Comparison of ENCODE assay signal across 19 cellular contexts in genomic region chr12:132462778-132463177, GRCh38. TPM values are rescaled to one million over a fixed set of nuclear protein-coding genes. Genes with fewer than 3 reads are reported as not detected.
DNase-seq lines count a peak whose midpoint lies in the region; ATAC-seq and TF ChIP-seq lines count a peak whose summit lies in the region.
"Had no signal": no experiment of that assay in that cellular context is flagged by ENCODE, and none has a peak within 500 bp of the region (broad histone marks: within the 10 kb centered on the region; RNA-seq: fewer than 3 reads in every experiment).

No MANE protein-coding gene starts in this region.

- H3K36me3 Mint-ChIP-seq in activated B cell treated with CpG ODN at 0.5 μM for 24 hours (ENCODE audit: low read depth): no peaks in the 10 kb centered on the region
- peaks cover 0 to under 1% of the 10 kb centered on the region in 2 donors for H3K36me3 Mint-ChIP-seq in naive B cell

- ATAC-seq in GM18502 (IDR thresholded peaks at IDR 0.05; ENCODE audit: poor library complexity, unreplicated experiment): peak; percentile 64
- peak; percentile 87 for ATAC-seq in activated B cell treated with CpG ODN at 0.5 μM for 24 hours (ENCODE audit: low read depth)
- ATAC-seq in naive B cell (ENCODE audit: low read depth in 2 of 2): peak; percentile 89 to 91
- ATAC-seq in GM21825 (IDR thresholded peaks at IDR 0.05; ENCODE audit: unreplicated experiment): no peak
- ATAC-seq: GM23338, HepG2, Panc1 had no signal

- H3K4me3 Mint-ChIP-seq in activated B cell treated with CpG ODN at 0.5 μM for 24 hours: peak overlapping the region; percentile 32
- H3K4me3 Mint-ChIP-seq in naive B cell: no peak overlapping the region
- H3K4me3 Mint-ChIP-seq: GM23338 had no signal

- no peak for TF ChIP-seq CTCF in activated B cell treated with CpG ODN at 0.5 μM for 24 hours (IDR thresholded peaks at IDR 0.05)

- H3K27me3 Mint-ChIP-seq in activated B cell treated with CpG ODN at 0.5 μM for 24 hours (no peaks in the 10 kb centered on the region), naive B cell (no peaks in the 10 kb centered on the region)

- CTCF ChIA-PET in activated B cell treated with CpG ODN at 0.5 μM for 24 hours (lab: Charles Lee): interaction anchor here (0.7 to 1.5 kb wide), 4 partner anchors 16 to 61 kb away, joined by 3 to 7 read pairs (median 3); no protein-coding TSS in a partner anchor

- no peaks in the 10 kb centered on the region for H3K9me3 Mint-ChIP-seq in activated B cell treated with CpG ODN at 0.5 μM for 24 hours
- peaks cover 0 to 5% (median 0%) of the 10 kb centered on the region in 7 donors for H3K9me3 Mint-ChIP-seq in naive B cell

- H3K27ac Mint-ChIP-seq in activated B cell treated with CpG ODN at 0.5 μM for 24 hours (no peak overlapping the region), naive B cell (no peak overlapping the region)
- H3K27ac Mint-ChIP-seq: GM23338 had no signal

- DNase-seq in CD1c-positive myeloid dendritic cell (ENCODE audit: extremely low spot score): peak; percentile 29
- DNase-seq in activated B cell treated with CpG ODN at 0.5 μM for 24 hours: no peak
- DNase-seq in naive B cell: peak; percentile 41
- DNase-seq in NCI-H526 (lab: John Stamatoyannopoulos, UW): no peak
- no peak for DNase-seq in amygdala (lab: John Stamatoyannopoulos, UW)
- no peak for DNase-seq in erythroblast (lab: John Stamatoyannopoulos, UW)
- DNase-seq: ACHN, DMS 273 treated with DMSO at 0.1 percent for 48 hours, MM.1S, NCI-H1105 treated with DMSO at 0.1 percent for 48 hours, NCI-H1930, NCI-H2171, NCI-H82, SHP77 had no signal

- intact Hi-C loops in activated B cell treated with CpG ODN at 0.5 μM for 24 hours (cut with micrococcal nuclease): no loop called here

- POLR2A ChIA-PET in activated B cell treated with CpG ODN at 0.5 μM for 24 hours (lab: Charles Lee): interaction anchor here (0.7 to 1.4 kb wide), 3 partner anchors 18 to 232 kb away, joined by 3 to 5 read pairs (median 3); no protein-coding TSS in a partner anchor

- TF ChIP-seq POLR2A in erythroblast (IDR thresholded peaks at IDR 0.05; ENCODE audit: low read length): no peak

- H3K4me1 Mint-ChIP-seq in activated B cell treated with CpG ODN at 0.5 μM for 24 hours: peaks cover 22% of the 10 kb centered on the region
- peaks cover 8 to 18% (median 10%) of the 10 kb centered on the region in 3 donors for H3K4me1 Mint-ChIP-seq in naive B cell

RNA-seq across cellular contexts. Expression of gene FBRSL1, which starts 27.2 kb away (rescaled TPM):
- 50.3 and 58.7 TPM in 2 replicates for total RNA-seq in activated B cell treated with CpG ODN at 0.5 μM for 24 hours
- 1 to 10 TPM in 5 of 6 donors, under 1 TPM in 1; 0.60 to 5.8 (median 2.9) TPM for polyA plus RNA-seq in naive B cell (ENCODE audit: low read depth in 6 of 6)

Comparison
In these comparisons a context has a peak if more than half of its experiments do, and no peak if none do; other contexts are left out.
1. DNase-seq: peak in CD1c-positive myeloid dendritic cell (single experiment) and naive B cell (single experiment); none in activated B cell treated with CpG ODN at 0.5 μM for 24 hours (single experiment), NCI-H526 (0 of 2), amygdala (0 of 56) and erythroblast (0 of 2).